Comparison of ENCODE assay signal across 19 cellular contexts in the genomic region with DNA sequence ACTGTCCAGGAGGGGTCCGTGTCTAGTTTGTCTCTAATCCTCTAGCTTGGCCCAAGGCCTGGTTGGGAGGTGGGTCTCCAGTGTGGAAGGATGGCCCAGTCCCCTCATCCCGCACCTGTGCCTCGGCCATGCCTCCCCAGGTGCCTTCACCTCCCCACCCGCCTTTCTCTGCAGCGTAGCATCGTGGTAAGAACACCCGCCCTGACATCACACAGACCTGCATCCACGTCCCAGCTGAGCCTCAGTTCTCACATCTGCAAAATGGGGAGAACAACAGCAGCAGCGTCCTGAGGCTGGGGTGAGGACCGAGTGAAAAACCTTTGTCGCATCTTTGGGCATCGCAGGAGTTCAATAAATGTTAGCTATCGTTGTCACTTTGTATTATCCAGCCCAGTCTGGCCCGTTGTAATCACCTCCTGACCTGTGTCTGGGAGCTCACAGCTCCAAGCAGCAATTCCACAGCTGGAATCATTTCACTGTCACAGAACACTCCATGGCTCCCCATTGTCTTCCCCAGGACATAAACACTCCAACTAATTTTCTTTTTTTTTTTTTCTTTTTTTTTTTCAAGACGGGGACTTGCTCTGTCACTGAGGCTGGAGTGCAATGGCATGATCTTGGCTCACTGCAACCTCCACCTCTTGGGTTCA.
A peak's percentile ranks its signal among the peaks of the same experiment; 100 is the strongest.
DNase-seq lines count a peak whose midpoint lies in the region; ATAC-seq, FAIRE-seq and TF ChIP-seq lines count a peak whose summit lies in the region.
"Had no signal": no experiment of that assay in that cellular context is flagged by ENCODE, and none has a peak within 500 bp of the region (broad histone marks: within the 10 kb centered on the region; RNA-seq: fewer than 3 reads in every experiment).

No MANE protein-coding gene starts in this region.

- peaks cover 15% of the 10 kb centered on the region for H3K9me3 ChIP-seq in left ventricle myocardium inferior (replicated peaks)
- 0 out of 4 replicates have a peak, but pooled peaks cover 0 to 6% of the 10 kb centered on the region in 2 experiments for H3K9me3 ChIP-seq in H1 (ENCODE audit: insufficient read depth in 2 of 2, low read depth in 1 of 2, low read length in 1 of 2)

- intact Hi-C loops in Right ventricle myocardium superior (cut with DNase I) (no loop called here), left ventricle myocardium inferior (cut with micrococcal nuclease) (no loop called here)

- DNase-seq in Right ventricle myocardium superior (peak; percentile 13), left ventricle myocardium inferior (no peak), H1 (ENCODE audit: low read depth in 1 of 2, low spot score in 2 of 2) (no peak), neural crest cell (ENCODE audit: low read depth, low spot score) (no peak), HuH-7.5 (ENCODE audit: low spot score) (no peak), NCI-H524 (lab: John Stamatoyannopoulos, UW) (no peak)
- DNase-seq: EL; GF-D8; H9; NCI-H1092 treated with DMSO at 0.1 percent for 48 hours; NCI-H1436 treated with DMSO at 0.1 percent for 48 hours; NCI-H2029; NCI-H226; NCI-H774; NK-92 treated with Interleukin-12 subunit alpha and Interleukin-12 subunit beta, amount 100 ng/mL, for 24 hours had no signal

- H3K9me3 Mint-ChIP-seq in neural crest cell, result peaks cover 4% of the 10 kb centered on the region

- no peak overlapping the region for H2BK5ac ChIP-seq in H1 (ENCODE audit: low read depth, low read length)

- no peaks in the 10 kb centered on the region for H3K36me3 Mint-ChIP-seq in neural crest cell (ENCODE audit: low read depth)

- TF ChIP-seq RAD21 in H1 (IDR thresholded peaks at IDR 0.05 in 1 of 2, conservative IDR thresholded peaks at IDR 0.05 in 1 of 2; ENCODE audit: low read depth in 2 of 2, low read length in 2 of 2), result no peak

- H3K27ac ChIP-seq in left ventricle myocardium inferior (replicated peaks), result no peak overlapping the region
- no peak overlapping the region for H3K27ac ChIP-seq in H1 (ENCODE audit: low read depth, low read length)
- H3K27ac ChIP-seq: C4-2B, KMS-11 had no signal

- 0 out of 2 replicates have a peak overlapping the region, but pooled peaks have one; percentile 9 for H2BK15ac ChIP-seq in H1 (ENCODE audit: low read length)

- peaks cover 0 to 3% of the 10 kb centered on the region in 2 experiments for H4K20me1 ChIP-seq in H1 (replicated peaks in 1 of 2; ENCODE audit: control insufficient read depth in 1 of 2, insufficient read depth in 2 of 2, low read length in 2 of 2)

- H3K79me2 ChIP-seq in H1 (ENCODE audit: control insufficient read depth in 1 of 2, insufficient read depth in 2 of 2, low read length in 2 of 2), result no peaks in the 10 kb centered on the region

- no peak overlapping the region for H3K9ac ChIP-seq in H1 (replicated peaks in 1 of 4; ENCODE audit: extremely low read depth in 1 of 4, low read depth in 3 of 4, low read length in 3 of 4)
- H3K9ac ChIP-seq: KMS-11 had no signal

- no peak overlapping the region for H3K4me3 Mint-ChIP-seq in neural crest cell
- H3K4me3 Mint-ChIP-seq: H9 had no signal

- no peak overlapping the region for H4K8ac ChIP-seq in H1 (ENCODE audit: extremely low read depth, insufficient read depth, low read length)

- POLR2A ChIA-PET in H1 (lab: Charles Lee; ENCODE audit: partially characterized antibody), result interaction anchor here (0.8 to 1.7 kb wide), 2 partner anchors 20 to 24 kb away, joined by 3 to 8 read pairs; no protein-coding TSS in a partner anchor

- no peak overlapping the region for H2AFZ ChIP-seq in H1 (ENCODE audit: low read length)

- H3K27me3 ChIP-seq in left ventricle myocardium inferior (ENCODE audit: low read depth), result no peaks in the 10 kb centered on the region
- no peaks in the 10 kb centered on the region; a peak in 1 of 7 replicates for H3K27me3 ChIP-seq in H1 (replicated peaks in 1 of 4; ENCODE audit: control insufficient read depth in 3 of 4, extremely low read depth in 1 of 4, insufficient read depth in 3 of 4, low read length in 3 of 4)

- no peaks in the 10 kb centered on the region for H3K79me1 ChIP-seq in H1 (ENCODE audit: low read depth, low read length)

- H3K18ac ChIP-seq in H1 (ENCODE audit: extremely low read depth, low read length), result no peak overlapping the region

- TF ChIP-seq POLR2A in H1 (IDR thresholded peaks at IDR 0.05; ENCODE audit: control extremely low read depth in 1 of 2, low read depth in 2 of 2, low read length in 2 of 2), result no peak

- TF ChIP-seq CTCF in left ventricle myocardium inferior (IDR thresholded peaks at IDR 0.05; ENCODE audit: borderline replicate concordance), result no peak
- no peak for TF ChIP-seq CTCF in H1 (IDR thresholded peaks at IDR 0.05; ENCODE audit: control extremely low read depth in 1 of 3, insufficient read depth in 1 of 3, low read depth in 1 of 3, low read length in 3 of 3)
- TF ChIP-seq CTCF in neural crest cell (conservative IDR thresholded peaks at IDR 0.05), result no peak

- no peak overlapping the region; the same call in 1 of the 2 replicates for H2AK5ac ChIP-seq in H1 (ENCODE audit: low read depth, low read length)

- H3K14ac ChIP-seq in H1 (ENCODE audit: insufficient read length), result no peak overlapping the region

- no peak overlapping the region for H2BK20ac ChIP-seq in H1 (ENCODE audit: low read length)

- H3K23ac ChIP-seq in H1 (ENCODE audit: insufficient read length), result no peak overlapping the region

- no peak overlapping the region for H3K4ac ChIP-seq in H1 (replicated peaks; ENCODE audit: insufficient read length, low read depth, low read length)

- no peak for TF ChIP-seq EP300 in H1 (IDR thresholded peaks at IDR 0.05; ENCODE audit: borderline replicate concordance in 1 of 2, low read depth in 2 of 2, low read length in 2 of 2)

- no peaks in the 10 kb centered on the region for H3K4me1 ChIP-seq in left ventricle myocardium inferior
- peaks cover 0 to 6% (median 2%) of the 10 kb centered on the region in 4 experiments; a peak in 2 of 7 replicates for H3K4me1 ChIP-seq in H1 (replicated peaks in 1 of 4; ENCODE audit: control insufficient read depth in 3 of 4, insufficient read depth in 4 of 4, low read length in 3 of 4)

- no peak overlapping the region for H3K56ac ChIP-seq in H1 (replicated peaks; ENCODE audit: insufficient read length, low read depth, low read length)

- peak overlapping the region; percentile 89 for H3K27ac Mint-ChIP-seq in neural crest cell (ENCODE audit: unreplicated experiment)

- H2BK12ac ChIP-seq in H1 (ENCODE audit: low read depth, low read length), result peak overlapping the region; percentile 12; the same call in 1 of the 2 replicates

- H2BK120ac ChIP-seq in H1 (replicated peaks; ENCODE audit: low read depth, low read length), result no peak overlapping the region

- H3K36me3 ChIP-seq in left ventricle myocardium inferior (no peaks in the 10 kb centered on the region), H1 (ENCODE audit: control insufficient read depth in 2 of 4, insufficient read depth in 4 of 4, low read length in 3 of 4) (no peaks in the 10 kb centered on the region)

- no peak overlapping the region for H3K4me3 ChIP-seq in left ventricle myocardium inferior
- no peak overlapping the region for H3K4me3 ChIP-seq in H1 (ENCODE audit: extremely low read depth in 1 of 4, insufficient read depth in 2 of 4, low read depth in 3 of 4, low read length in 4 of 4)

- H3K23me2 ChIP-seq in H1 (ENCODE audit: low read depth, low read length), result 0 out of 2 replicates have a peak, but pooled peaks cover 2% of the 10 kb centered on the region

- H3K27me3 Mint-ChIP-seq in neural crest cell (ENCODE audit: low read depth), result no peaks in the 10 kb centered on the region

- ATAC-seq in Right ventricle myocardium superior (ENCODE audit: poor library complexity) (no peak), GM19035 (IDR thresholded peaks at IDR 0.05; ENCODE audit: unreplicated experiment) (no peak)

- 88% methylated on average over 15 of the region's 15 CpGs; no CpG with 5 or more reads in 1 of the 2 experiments for WGBS in H1 (ENCODE audit: extremely low coverage in 1 of 2, insufficient coverage in 1 of 2, insufficient read length in 1 of 2, insufficient replicate concordance in 2 of 2, low coverage in 1 of 2, low lambda C conversion rate in 2 of 2, missing lambda C conversion rate in 1 of 2), 2 experiments

- H3K4me2 ChIP-seq in H1 (ENCODE audit: insufficient read depth in 1 of 2, low read depth in 2 of 2, low read length in 2 of 2), result no peak overlapping the region
- H3K4me2 ChIP-seq: KMS-11 had no signal

- FAIRE-seq in H1 (lab: Jason Lieb, UNC), result no peak
- FAIRE-seq: D721Med had no signal

- no peak overlapping the region for H4K5ac ChIP-seq in H1 (ENCODE audit: insufficient read length, low read depth, low read length)

- H3K4me1 Mint-ChIP-seq in neural crest cell, result peaks cover 12% of the 10 kb centered on the region

- CTCF ChIA-PET in H1 (lab: Charles Lee; ENCODE audit: partially characterized antibody), result interaction anchor here (1.0 to 1.7 kb wide), 7 partner anchors 11 to 213 kb away, joined by 3 to 5 read pairs (median 3); no protein-coding TSS in a partner anchor

- no peak overlapping the region for H4K91ac ChIP-seq in H1 (replicated peaks; ENCODE audit: insufficient read length, low read length)

TF ChIP-seq in H1, 55 proteins besides CTCF, POLR2A, EP300 and RAD21 (continues in another document):
- no peak for TF ChIP-seq POLR2AphosphoS5 (IDR thresholded peaks at IDR 0.05; ENCODE audit: low read depth, low read length)
- TF ChIP-seq BCL11A (IDR thresholded peaks at IDR 0.05; ENCODE audit: low read depth in 2 of 2, low read length in 2 of 2), result no peak
- no peak for TF ChIP-seq TBP (IDR thresholded peaks at IDR 0.05; ENCODE audit: low read depth, low read length)
- TF ChIP-seq CHD1 (IDR thresholded peaks at IDR 0.05; ENCODE audit: low read depth, low read length), result no peak
- TF ChIP-seq TAF7 (optimal IDR thresholded peaks at IDR 0.05; ENCODE audit: borderline replicate concordance, low read depth, low read length), result no peak
- no peak for TF ChIP-seq HDAC2 (IDR thresholded peaks at IDR 0.05; ENCODE audit: borderline replicate concordance in 1 of 2, low read depth in 2 of 2, low read length in 2 of 2)
- TF ChIP-seq GABPA (IDR thresholded peaks at IDR 0.05; ENCODE audit: borderline replicate concordance, insufficient read depth, low read length), result no peak
- TF ChIP-seq KDM4A (IDR thresholded peaks at IDR 0.05; ENCODE audit: low read depth, low read length, severe bottlenecking), result no peak
- no peak for TF ChIP-seq EGR1 (IDR thresholded peaks at IDR 0.05; ENCODE audit: borderline replicate concordance, low read depth, low read length)
- TF ChIP-seq CHD2 (IDR thresholded peaks at IDR 0.05; ENCODE audit: low read length), result no peak
- TF ChIP-seq CREB1 (IDR thresholded peaks at IDR 0.05), result no peak
- no peak for TF ChIP-seq EZH2 (IDR thresholded peaks at IDR 0.05; ENCODE audit: low read depth, low read length, severe bottlenecking)
- no peak for TF ChIP-seq CBX8 (IDR thresholded peaks at IDR 0.05; ENCODE audit: borderline replicate concordance, low read depth, low read length)
- no peak for TF ChIP-seq SIRT6 (IDR thresholded peaks at IDR 0.05; ENCODE audit: low read length)
